ENCODE assay signal across 18 cellular contexts in genomic region chr9:120608421-120608820, GRCh38. TPM values are rescaled to one million over a fixed set of nuclear protein-coding genes. Genes with fewer than 3 reads are reported as not detected.
A peak's percentile ranks its signal among the peaks of the same experiment; 100 is the strongest.
DNase-seq lines count a peak whose midpoint lies in the region; ATAC-seq, FAIRE-seq and TF ChIP-seq lines count a peak whose summit lies in the region.
"Had no signal": no experiment of that assay in that cellular context is flagged by ENCODE, and none has a peak within 500 bp of the region (broad histone marks: within the 10 kb centered on the region; RNA-seq: fewer than 3 reads in every experiment).

No MANE protein-coding gene starts in this region.

- intact Hi-C loops in stomach (cut with DNase I; ENCODE audit: low total_unique reads) = no loop called here

- H3K36me3 ChIP-seq in astrocyte (ENCODE audit: insufficient read depth, low read length) = no peaks in the 10 kb centered on the region
- peaks cover 4 to 55% (median 46%) of the 10 kb centered on the region in 4 donors for H3K36me3 ChIP-seq in stomach

- peaks cover 8% of the 10 kb centered on the region for H3K4me1 ChIP-seq in astrocyte (ENCODE audit: insufficient read depth, low read length)
- H3K4me1 ChIP-seq in stomach = no peaks in the 10 kb centered on the region

- DNase-seq in EH (ENCODE audit: low read depth) (peak; percentile 27), HFFc6 (peak; percentile 9), astrocyte (ENCODE audit: low read depth) (peak; percentile 12), kidney tubule cell (ENCODE audit: low spot score) (peak; percentile 46), D721Med (ENCODE audit: insufficient read length, low spot score) (no peak), stomach (no peak)
- DNase-seq: DMS79, NCI-H1105, NCI-H2081 treated with DMSO at 0.1 percent for 48 hours, NCI-H524, SHP77 had no signal

- H3K36me3 Mint-ChIP-seq in HFFc6 (ENCODE audit: low read depth) (peaks cover 7% of the 10 kb centered on the region), astrocyte (ENCODE audit: low read depth, unreplicated experiment) (peaks cover 10% of the 10 kb centered on the region)

- H3K4me3 Mint-ChIP-seq in HFFc6 (no peak overlapping the region), astrocyte (ENCODE audit: unreplicated experiment) (no peak overlapping the region)

- TF ChIP-seq EP300 in stomach (IDR thresholded peaks at IDR 0.05) = no peak

- no peak for TF ChIP-seq POLR2A in stomach (IDR thresholded peaks at IDR 0.05)

- H3K9me3 Mint-ChIP-seq in HFFc6 = no peaks in the 10 kb centered on the region
- H3K9me3 Mint-ChIP-seq in astrocyte (ENCODE audit: unreplicated experiment) = no peaks in the 10 kb centered on the region

- no peak overlapping the region for H3K9ac ChIP-seq in astrocyte (ENCODE audit: low read length)
- H3K9ac ChIP-seq: BLaER1 had no signal

- no peaks in the 10 kb centered on the region for H3K27me3 Mint-ChIP-seq in HFFc6 (ENCODE audit: insufficient read depth)
- H3K27me3 Mint-ChIP-seq in astrocyte (ENCODE audit: low read depth, unreplicated experiment) = no peaks in the 10 kb centered on the region

- H3K27ac ChIP-seq in astrocyte (ENCODE audit: low read depth, low read length) (no peak overlapping the region), stomach (no peak overlapping the region)
- H3K27ac ChIP-seq: A549, BLaER1 had no signal

- H3K4me3 ChIP-seq in astrocyte (ENCODE audit: insufficient read depth, low read depth, low read length) (no peak overlapping the region), stomach (no peak overlapping the region)
- H3K4me3 ChIP-seq: A549, BLaER1, K562 had no signal

- H3K27ac Mint-ChIP-seq in HFFc6 (no peak overlapping the region), astrocyte (ENCODE audit: unreplicated experiment) (peak overlapping the region; percentile 41)

- no peak for TF ChIP-seq CTCF in HFFc6 (IDR thresholded peaks at IDR 0.05)
- TF ChIP-seq CTCF in astrocyte (IDR thresholded peaks at IDR 0.05; ENCODE audit: insufficient read depth, low read depth, low read length) = no peak
- no peak for TF ChIP-seq CTCF in D721Med (IDR thresholded peaks at IDR 0.05; ENCODE audit: insufficient read depth, missing control alignments)
- TF ChIP-seq CTCF in stomach (IDR thresholded peaks at IDR 0.05) = no peak

- no peak overlapping the region for H2AFZ ChIP-seq in astrocyte (ENCODE audit: low read depth, low read length)

- no peak overlapping the region for H3K4me2 ChIP-seq in astrocyte (ENCODE audit: low read length)
- H3K4me2 ChIP-seq: A549, BLaER1 had no signal

- no peaks in the 10 kb centered on the region for H3K79me2 ChIP-seq in astrocyte (ENCODE audit: insufficient read depth, low read length)

- H4K20me1 ChIP-seq in astrocyte (ENCODE audit: insufficient read depth, low read length) = no peaks in the 10 kb centered on the region
- H4K20me1 ChIP-seq: BLaER1 had no signal

- no peak for ATAC-seq in GM18502 (IDR thresholded peaks at IDR 0.05; ENCODE audit: poor library complexity, unreplicated experiment)
- ATAC-seq: A549, HCT116, K562, Panc1 had no signal

- H3K9me3 ChIP-seq in astrocyte (ENCODE audit: insufficient read depth, low read depth, low read length) (no peaks in the 10 kb centered on the region), stomach (no peaks in the 10 kb centered on the region)
- H3K9me3 ChIP-seq: A549, BLaER1 had no signal

- no peak for FAIRE-seq in astrocyte (lab: Jason Lieb, UNC)
- FAIRE-seq in D721Med (lab: Jason Lieb, UNC) = no peak
- FAIRE-seq: A549, G401.6, K562 had no signal

- H3K27me3 ChIP-seq in astrocyte (ENCODE audit: insufficient read depth, low read length) (no peaks in the 10 kb centered on the region), stomach (no peaks in the 10 kb centered on the region)
- H3K27me3 ChIP-seq: BLaER1 had no signal

- H3K4me1 Mint-ChIP-seq in HFFc6 (ENCODE audit: low read depth) (peaks cover 32% of the 10 kb centered on the region), astrocyte (ENCODE audit: low read depth, unreplicated experiment) (peaks cover 20% of the 10 kb centered on the region)

RNA-seq across cellular contexts. Expression of gene CDK5RAP2, which starts 28.5 kb away (rescaled TPM):
- 10 to 100 TPM; 28.4 to 40.8 (median 36.8) TPM for total RNA-seq in HFFc6 (2021; fragmentation: NEBNext Ultra II Directional; extraction: Animal tissue kit (Norgen Biotek cat#: 25700))
- total RNA-seq in astrocyte (26.6 and 36.3 TPM in 2 replicates), stomach (100 to 1,000 TPM in 2 of 5 donors, 10 to 100 TPM in 3; 30.3 to 438 (median 59.7) TPM)
- 10 to 100 TPM; 24.7 to 25.3 (median 25.2) TPM for polyA plus RNA-seq in stomach

Comparison
In these comparisons a context has a peak if more than half of its experiments do, and no peak if none do; other contexts are left out.
1. DNase-seq: peak in EH (single experiment), HFFc6 (single experiment), astrocyte (single experiment) and kidney tubule cell (single experiment); none in D721Med (single experiment) and stomach (single experiment).